ENCODE assay signal across 8 cellular contexts in the genomic region with DNA sequence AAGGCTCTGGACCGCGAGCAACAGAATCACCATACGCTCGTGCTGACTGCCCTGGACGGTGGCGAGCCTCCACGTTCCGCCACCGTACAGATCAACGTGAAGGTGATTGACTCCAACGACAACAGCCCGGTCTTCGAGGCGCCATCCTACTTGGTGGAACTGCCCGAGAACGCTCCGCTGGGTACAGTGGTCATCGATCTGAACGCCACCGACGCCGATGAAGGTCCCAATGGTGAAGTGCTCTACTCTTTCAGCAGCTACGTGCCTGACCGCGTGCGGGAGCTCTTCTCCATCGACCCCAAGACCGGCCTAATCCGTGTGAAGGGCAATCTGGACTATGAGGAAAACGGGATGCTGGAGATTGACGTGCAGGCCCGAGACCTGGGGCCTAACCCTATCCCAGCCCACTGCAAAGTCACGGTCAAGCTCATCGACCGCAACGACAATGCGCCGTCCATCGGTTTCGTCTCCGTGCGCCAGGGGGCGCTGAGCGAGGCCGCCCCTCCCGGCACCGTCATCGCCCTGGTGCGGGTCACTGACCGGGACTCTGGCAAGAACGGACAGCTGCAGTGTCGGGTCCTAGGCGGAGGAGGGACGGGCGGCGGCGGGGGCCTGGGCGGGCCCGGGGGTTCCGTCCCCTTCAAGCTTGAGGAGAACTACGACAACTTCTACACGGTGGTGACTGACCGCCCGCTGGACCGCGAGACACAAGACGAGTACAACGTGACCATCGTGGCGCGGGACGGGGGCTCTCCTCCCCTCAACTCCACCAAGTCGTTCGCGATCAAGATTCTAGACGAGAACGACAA. TPM values are rescaled to one million over a fixed set of nuclear protein-coding genes. Genes with fewer than 3 reads are reported as not detected.
DNase-seq lines count a peak whose midpoint lies in the region; ATAC-seq and TF ChIP-seq lines count a peak whose summit lies in the region.

No MANE protein-coding gene starts in this region.

- peaks cover 35% of the 10 kb centered on the region for H3K27me3 ChIP-seq in colonic mucosa

- no peaks in the 10 kb centered on the region for H3K4me1 ChIP-seq in colonic mucosa

- ATAC-seq in HG03432 (IDR thresholded peaks at IDR 0.05; ENCODE audit: unreplicated experiment): no peak

- DNase-seq in astrocyte of the spinal cord (ENCODE audit: low read depth, low spot score) (no peak), putamen (ENCODE audit: low spot score) (peak; percentile 85), HUDEP-2 (lab: John Stamatoyannopoulos, UW; ENCODE audit: unreplicated experiment in 76 of 76) (no peak), colonic mucosa (no peak), NCI-H82 treated with DMSO at 0.1 percent for 48 hours (lab: John Stamatoyannopoulos, UW; ENCODE audit: unreplicated experiment) (no peak)

- no peak overlapping the region for H3K27ac ChIP-seq in colonic mucosa

- in situ Hi-C loops in astrocyte of the spinal cord (cut with HindIII; ENCODE audit: low sequenced_read_pairs): no loop called here

- H3K36me3 ChIP-seq in colonic mucosa: no peaks in the 10 kb centered on the region

- intact Hi-C loops in colonic mucosa (cut with DNase I): no loop called here

- H3K4me3 ChIP-seq in astrocyte of the spinal cord (ENCODE audit: low read depth, low read length) (no peak overlapping the region), iPS-11a (ENCODE audit: low read depth, low read length) (peak overlapping the region; percentile 47), colonic mucosa (no peak overlapping the region)

- no peaks in the 10 kb centered on the region for H3K9me3 ChIP-seq in colonic mucosa

- peak; percentile 37; the same call in 1 of the 2 replicates for TF ChIP-seq CTCF in GM12874 (IDR thresholded peaks at IDR 0.05; ENCODE audit: insufficient read depth, low read depth, low read length)
- TF ChIP-seq CTCF in astrocyte of the spinal cord (IDR thresholded peaks at IDR 0.05; ENCODE audit: low read depth, low read length): peak; percentile 53
- TF ChIP-seq CTCF in colonic mucosa (IDR thresholded peaks at IDR 0.05): no peak

- H3K9ac ChIP-seq in colonic mucosa (ENCODE audit: low read depth in 2 of 2, low read length in 2 of 2): no peak overlapping the region

RNA-seq across cellular contexts. Expression of gene PCDH17, which starts 1.8 kb away (rescaled TPM):
- total RNA-seq in colonic mucosa: 1 to 10 TPM; 2.1 to 2.4 TPM
